In the genomic region with DNA sequence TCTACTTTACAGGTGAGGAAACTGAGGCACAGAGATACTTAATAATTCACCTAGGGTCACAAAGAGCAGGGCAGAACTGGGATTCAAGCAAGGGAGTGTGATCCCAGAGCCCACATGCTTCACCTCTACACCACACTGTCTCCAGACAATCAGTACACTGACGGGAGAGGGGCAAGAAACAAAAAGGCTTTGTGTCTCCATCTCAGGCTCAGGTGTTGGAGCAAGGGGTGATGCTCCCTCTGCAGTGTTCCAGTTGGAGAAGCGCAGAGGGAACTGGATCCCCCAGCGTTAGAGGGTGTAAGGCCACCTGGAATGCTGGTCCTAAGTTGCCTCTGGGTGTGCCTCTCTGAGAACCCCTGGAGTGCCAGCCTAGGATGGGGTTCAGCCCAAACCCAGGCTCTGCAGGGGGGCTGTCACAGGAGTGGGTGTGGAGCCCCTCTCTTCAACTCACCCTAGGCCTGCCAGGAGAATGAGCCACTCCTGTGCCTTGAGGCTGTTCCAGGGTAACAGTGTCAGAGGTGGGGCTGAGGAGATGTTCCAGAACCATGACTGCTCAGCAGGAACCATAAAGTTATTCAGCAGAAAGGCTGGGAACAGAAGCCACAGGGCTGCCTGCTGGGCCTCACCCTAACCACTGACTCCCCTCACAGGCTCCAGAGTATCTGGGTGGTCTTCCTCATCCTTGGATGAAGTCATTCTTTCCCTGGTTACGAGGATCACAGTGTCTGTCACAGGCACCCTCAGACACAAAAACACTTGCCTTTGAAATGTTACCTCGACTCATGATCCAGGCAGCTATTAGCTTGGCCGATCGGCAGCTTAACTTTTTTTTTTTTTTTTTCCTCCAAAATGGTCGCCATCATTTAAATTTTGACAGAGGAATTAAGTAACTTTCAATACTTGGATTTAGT, we compare ENCODE assay signal across 1 cellular context.
TF ChIP-seq lines count a peak whose summit lies in the region.

No MANE protein-coding gene starts in this region.

TF ChIP-seq in SK-N-SH treated with all-trans-retinoic acid at 6 μM for 48 hours, 23 proteins besides CTCF, POLR2A, EP300 and RAD21:
- TF ChIP-seq ZNF70 (CRISPR knock-in tag; IDR thresholded peaks at IDR 0.05), result no peak
- no peak for TF ChIP-seq GLIS3 (CRISPR knock-in tag; IDR thresholded peaks at IDR 0.05)
- no peak for TF ChIP-seq ZNF565 (CRISPR knock-in tag; conservative IDR thresholded peaks at IDR 0.05; ENCODE audit: low read depth)
- TF ChIP-seq ARNTL (CRISPR knock-in tag; IDR thresholded peaks at IDR 0.05; ENCODE audit: borderline replicate concordance, low read depth), result no peak
- TF ChIP-seq OSR1 (CRISPR knock-in tag; IDR thresholded peaks at IDR 0.05), result no peak
- TF ChIP-seq, protein P1, sequence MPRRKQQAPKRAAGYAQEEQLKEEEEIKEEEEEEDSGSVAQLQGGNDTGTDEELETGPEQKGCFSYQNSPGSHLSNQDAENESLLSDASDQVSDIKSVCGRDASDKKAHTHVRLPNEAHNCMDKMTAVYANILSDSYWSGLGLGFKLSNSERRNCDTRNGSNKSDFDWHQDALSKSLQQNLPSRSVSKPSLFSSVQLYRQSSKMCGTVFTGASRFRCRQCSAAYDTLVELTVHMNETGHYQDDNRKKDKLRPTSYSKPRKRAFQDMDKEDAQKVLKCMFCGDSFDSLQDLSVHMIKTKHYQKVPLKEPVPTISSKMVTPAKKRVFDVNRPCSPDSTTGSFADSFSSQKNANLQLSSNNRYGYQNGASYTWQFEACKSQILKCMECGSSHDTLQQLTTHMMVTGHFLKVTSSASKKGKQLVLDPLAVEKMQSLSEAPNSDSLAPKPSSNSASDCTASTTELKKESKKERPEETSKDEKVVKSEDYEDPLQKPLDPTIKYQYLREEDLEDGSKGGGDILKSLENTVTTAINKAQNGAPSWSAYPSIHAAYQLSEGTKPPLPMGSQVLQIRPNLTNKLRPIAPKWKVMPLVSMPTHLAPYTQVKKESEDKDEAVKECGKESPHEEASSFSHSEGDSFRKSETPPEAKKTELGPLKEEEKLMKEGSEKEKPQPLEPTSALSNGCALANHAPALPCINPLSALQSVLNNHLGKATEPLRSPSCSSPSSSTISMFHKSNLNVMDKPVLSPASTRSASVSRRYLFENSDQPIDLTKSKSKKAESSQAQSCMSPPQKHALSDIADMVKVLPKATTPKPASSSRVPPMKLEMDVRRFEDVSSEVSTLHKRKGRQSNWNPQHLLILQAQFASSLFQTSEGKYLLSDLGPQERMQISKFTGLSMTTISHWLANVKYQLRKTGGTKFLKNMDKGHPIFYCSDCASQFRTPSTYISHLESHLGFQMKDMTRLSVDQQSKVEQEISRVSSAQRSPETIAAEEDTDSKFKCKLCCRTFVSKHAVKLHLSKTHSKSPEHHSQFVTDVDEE (CRISPR knock-in tag; IDR thresholded peaks at IDR 0.05), result no peak
- TF ChIP-seq RARB (CRISPR knock-in tag; IDR thresholded peaks at IDR 0.05), result no peak
- TF ChIP-seq ZC3H10 (CRISPR knock-in tag; IDR thresholded peaks at IDR 0.05), result no peak
- TF ChIP-seq ZFP30 (CRISPR knock-in tag; IDR thresholded peaks at IDR 0.05), result no peak
- TF ChIP-seq, protein P2, sequence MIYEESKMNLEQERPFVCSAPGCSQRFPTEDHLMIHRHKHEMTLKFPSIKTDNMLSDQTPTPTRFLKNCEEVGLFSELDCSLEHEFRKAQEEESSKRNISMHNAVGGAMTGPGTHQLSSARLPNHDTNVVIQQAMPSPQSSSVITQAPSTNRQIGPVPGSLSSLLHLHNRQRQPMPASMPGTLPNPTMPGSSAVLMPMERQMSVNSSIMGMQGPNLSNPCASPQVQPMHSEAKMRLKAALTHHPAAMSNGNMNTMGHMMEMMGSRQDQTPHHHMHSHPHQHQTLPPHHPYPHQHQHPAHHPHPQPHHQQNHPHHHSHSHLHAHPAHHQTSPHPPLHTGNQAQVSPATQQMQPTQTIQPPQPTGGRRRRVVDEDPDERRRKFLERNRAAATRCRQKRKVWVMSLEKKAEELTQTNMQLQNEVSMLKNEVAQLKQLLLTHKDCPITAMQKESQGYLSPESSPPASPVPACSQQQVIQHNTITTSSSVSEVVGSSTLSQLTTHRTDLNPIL (CRISPR knock-in tag; IDR thresholded peaks at IDR 0.05; ENCODE audit: low read depth), result no peak
- no peak for TF ChIP-seq TCF4 (CRISPR knock-in tag; IDR thresholded peaks at IDR 0.05; ENCODE audit: borderline replicate concordance)
- no peak for TF ChIP-seq ZNF8 (CRISPR knock-in tag; IDR thresholded peaks at IDR 0.05)
- no peak for TF ChIP-seq ZFP3 (CRISPR knock-in tag; IDR thresholded peaks at IDR 0.05)
- TF ChIP-seq SNAI2 (CRISPR knock-in tag; IDR thresholded peaks at IDR 0.05), result no peak
- TF ChIP-seq, protein P3, sequence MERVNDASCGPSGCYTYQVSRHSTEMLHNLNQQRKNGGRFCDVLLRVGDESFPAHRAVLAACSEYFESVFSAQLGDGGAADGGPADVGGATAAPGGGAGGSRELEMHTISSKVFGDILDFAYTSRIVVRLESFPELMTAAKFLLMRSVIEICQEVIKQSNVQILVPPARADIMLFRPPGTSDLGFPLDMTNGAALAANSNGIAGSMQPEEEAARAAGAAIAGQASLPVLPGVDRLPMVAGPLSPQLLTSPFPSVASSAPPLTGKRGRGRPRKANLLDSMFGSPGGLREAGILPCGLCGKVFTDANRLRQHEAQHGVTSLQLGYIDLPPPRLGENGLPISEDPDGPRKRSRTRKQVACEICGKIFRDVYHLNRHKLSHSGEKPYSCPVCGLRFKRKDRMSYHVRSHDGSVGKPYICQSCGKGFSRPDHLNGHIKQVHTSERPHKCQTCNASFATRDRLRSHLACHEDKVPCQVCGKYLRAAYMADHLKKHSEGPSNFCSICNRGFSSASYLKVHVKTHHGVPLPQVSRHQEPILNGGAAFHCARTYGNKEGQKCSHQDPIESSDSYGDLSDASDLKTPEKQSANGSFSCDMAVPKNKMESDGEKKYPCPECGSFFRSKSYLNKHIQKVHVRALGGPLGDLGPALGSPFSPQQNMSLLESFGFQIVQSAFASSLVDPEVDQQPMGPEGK (CRISPR knock-in tag; IDR thresholded peaks at IDR 0.05; ENCODE audit: borderline replicate concordance), result no peak
- no peak for TF ChIP-seq TOX (CRISPR knock-in tag; IDR thresholded peaks at IDR 0.05; ENCODE audit: borderline replicate concordance)
- TF ChIP-seq ISL1 (CRISPR knock-in tag; IDR thresholded peaks at IDR 0.05), result no peak
- TF ChIP-seq, protein P4, sequence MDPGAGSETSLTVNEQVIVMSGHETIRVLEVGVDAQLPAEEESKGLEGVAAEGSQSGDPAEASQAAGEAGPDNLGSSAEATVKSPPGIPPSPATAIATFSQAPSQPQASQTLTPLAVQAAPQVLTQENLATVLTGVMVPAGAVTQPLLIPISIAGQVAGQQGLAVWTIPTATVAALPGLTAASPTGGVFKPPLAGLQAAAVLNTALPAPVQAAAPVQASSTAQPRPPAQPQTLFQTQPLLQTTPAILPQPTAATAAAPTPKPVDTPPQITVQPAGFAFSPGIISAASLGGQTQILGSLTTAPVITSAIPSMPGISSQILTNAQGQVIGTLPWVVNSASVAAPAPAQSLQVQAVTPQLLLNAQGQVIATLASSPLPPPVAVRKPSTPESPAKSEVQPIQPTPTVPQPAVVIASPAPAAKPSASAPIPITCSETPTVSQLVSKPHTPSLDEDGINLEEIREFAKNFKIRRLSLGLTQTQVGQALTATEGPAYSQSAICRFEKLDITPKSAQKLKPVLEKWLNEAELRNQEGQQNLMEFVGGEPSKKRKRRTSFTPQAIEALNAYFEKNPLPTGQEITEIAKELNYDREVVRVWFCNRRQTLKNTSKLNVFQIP (CRISPR knock-in tag; IDR thresholded peaks at IDR 0.05; ENCODE audit: borderline replicate concordance, low read depth), result no peak
- TF ChIP-seq, protein P5, sequence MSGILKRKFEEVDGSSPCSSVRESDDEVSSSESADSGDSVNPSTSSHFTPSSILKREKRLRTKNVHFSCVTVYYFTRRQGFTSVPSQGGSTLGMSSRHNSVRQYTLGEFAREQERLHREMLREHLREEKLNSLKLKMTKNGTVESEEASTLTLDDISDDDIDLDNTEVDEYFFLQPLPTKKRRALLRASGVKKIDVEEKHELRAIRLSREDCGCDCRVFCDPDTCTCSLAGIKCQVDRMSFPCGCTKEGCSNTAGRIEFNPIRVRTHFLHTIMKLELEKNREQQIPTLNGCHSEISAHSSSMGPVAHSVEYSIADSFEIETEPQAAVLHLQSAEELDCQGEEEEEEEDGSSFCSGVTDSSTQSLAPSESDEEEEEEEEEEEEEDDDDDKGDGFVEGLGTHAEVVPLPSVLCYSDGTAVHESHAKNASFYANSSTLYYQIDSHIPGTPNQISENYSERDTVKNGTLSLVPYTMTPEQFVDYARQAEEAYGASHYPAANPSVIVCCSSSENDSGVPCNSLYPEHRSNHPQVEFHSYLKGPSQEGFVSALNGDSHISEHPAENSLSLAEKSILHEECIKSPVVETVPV (CRISPR knock-in tag; IDR thresholded peaks at IDR 0.05), result no peak
- TF ChIP-seq ESRRG (CRISPR knock-in tag; IDR thresholded peaks at IDR 0.05), result no peak
